32 cellular contexts compared by ENCODE assay signal in genomic region chr2:177471990-177472389, GRCh38.
"Had no signal": no experiment of that assay in that cellular context is flagged by ENCODE, and none has a peak within 500 bp of the region (broad histone marks: within the 10 kb centered on the region; RNA-seq: fewer than 3 reads in every experiment).

No MANE protein-coding gene starts in this region.

- H3K4me1 Mint-ChIP-seq: activated T-helper 17 cell treated with anti-CD3 and anti-CD28 coated beads, Interleukin-2, amount 50 U/mL, for 72 hours had no signal

- H3K4me3 ChIP-seq: coronary artery, dorsolateral prefrontal cortex had no signal

- ATAC-seq: activated CD4-positive, alpha-beta T cell treated with anti-CD3 and anti-CD28 coated beads for 36 hours; activated CD8-positive, alpha-beta memory T cell treated with anti-CD3 and anti-CD28 coated beads, Interleukin-2, amount 10 ng/mL, durations not matched to agents 7 days and 5 days; activated CD8-positive, alpha-beta T cell treated with anti-CD3 and anti-CD28 coated beads, Interleukin-2, amount 10 ng/mL, durations not matched to agents 7 days and 5 days; activated T-helper 17 cell treated with anti-CD3 and anti-CD28 coated beads, Interleukin-2, amount 50 U/mL, for 72 hours; esophagus mucosa had no signal

- H3K27ac Mint-ChIP-seq: activated CD4-positive, alpha-beta memory T cell treated with anti-CD3 and anti-CD28 coated beads for 36 hours; activated CD4-positive, alpha-beta T cell treated with anti-CD3 and anti-CD28 coated beads for 36 hours; activated CD4-positive, alpha-beta T cell treated with anti-CD3 and anti-CD28 coated beads, Interleukin-2, amount 10 ng/mL, durations not matched to agents 24 days and 14 days; activated CD8-positive, alpha-beta memory T cell treated with anti-CD3 and anti-CD28 coated beads, Interleukin-2, amount 10 ng/mL, durations not matched to agents 7 days and 5 days; activated CD8-positive, alpha-beta T cell treated with anti-CD3 and anti-CD28 coated beads, Interleukin-2, amount 10 ng/mL, durations not matched to agents 7 days and 5 days; activated naive CD8-positive, alpha-beta T cell; activated T-cell treated with anti-CD3 and anti-CD28 coated beads, Interleukin-2, amount 50 U/mL, for 24 hours; activated T-helper 17 cell treated with anti-CD3 and anti-CD28 coated beads, Interleukin-2, amount 50 U/mL, for 72 hours; dendritic cell treated with granulocyte-macrophage colony-stimulating factor and Interleukin-4, amounts not matched to agents 40 ng/mL and 50 ng/mL, for 4 days; T-helper 2 cell treated with Interferon-gamma antibody and Interleukin-4, amounts not matched to agents 5 μg/mL and 100 μg/mL, for 36 hours had no signal

- H3K27ac ChIP-seq: brain microvascular endothelial cell, coronary artery, dorsolateral prefrontal cortex had no signal

- DNase-seq: activated CD4-positive, alpha-beta memory T cell treated with anti-CD3 and anti-CD28 coated beads for 36 hours; activated CD4-positive, alpha-beta T cell treated with anti-CD3 and anti-CD28 coated beads for 36 hours; activated CD4-positive, alpha-beta T cell treated with anti-CD3 and anti-CD28 coated beads, Interleukin-2, amount 10 ng/mL, durations not matched to agents 24 days and 14 days; activated CD4-positive, CD25-positive, alpha-beta regulatory T cell; activated CD4-positive, CD25-positive, alpha-beta regulatory T cell treated with anti-CD3 and anti-CD28 coated beads, Interleukin-2, amount 50 U/mL, for 72 hours; activated CD8-positive, alpha-beta memory T cell treated with anti-CD3 and anti-CD28 coated beads, Interleukin-2, amount 10 ng/mL, durations not matched to agents 7 days and 5 days; activated CD8-positive, alpha-beta memory T cell treated with anti-CD3 and anti-CD28 coated beads, Interleukin-2, amount 50 U/mL, for 4 hours; activated CD8-positive, alpha-beta T cell treated with anti-CD3 and anti-CD28 coated beads, Interleukin-2, amount 10 ng/mL, durations not matched to agents 7 days and 5 days; activated effector memory CD4-positive, alpha-beta T cell treated with Interleukin-2 at 50 U/mL for 16 hours; activated gamma-delta T cell treated with Interleukin-2 at 50 U/mL for 16 hours; activated naive CD4-positive, alpha-beta T cell treated with anti-CD3 and anti-CD28 coated beads, Interleukin-2, amount 50 U/mL, for 16 hours; activated naive CD4-positive, alpha-beta T cell treated with Interleukin-2 at 50 U/mL for 16 hours; activated T-cell treated with anti-CD3 and anti-CD28 coated beads, Interleukin-2, amount 50 U/mL, for 24 hours; amniotic stem cell; anterior cingulate cortex; brain microvascular endothelial cell; dorsolateral prefrontal cortex; effector memory CD4-positive, alpha-beta T cell; endodermal cell; foreskin fibroblast; head of caudate nucleus; hypothalamus; T1000 had no signal

- H3K27me3 Mint-ChIP-seq: activated CD4-positive, alpha-beta memory T cell treated with anti-CD3 and anti-CD28 coated beads for 36 hours; activated CD4-positive, alpha-beta T cell treated with anti-CD3 and anti-CD28 coated beads for 36 hours; activated CD4-positive, alpha-beta T cell treated with anti-CD3 and anti-CD28 coated beads, Interleukin-2, amount 10 ng/mL, durations not matched to agents 24 days and 14 days; activated CD8-positive, alpha-beta memory T cell treated with anti-CD3 and anti-CD28 coated beads, Interleukin-2, amount 10 ng/mL, durations not matched to agents 7 days and 5 days; activated naive CD8-positive, alpha-beta T cell; activated T-cell treated with anti-CD3 and anti-CD28 coated beads, Interleukin-2, amount 50 U/mL, for 24 hours; activated T-helper 17 cell treated with anti-CD3 and anti-CD28 coated beads, Interleukin-2, amount 50 U/mL, for 72 hours; central memory CD8-positive, alpha-beta T cell; dendritic cell treated with granulocyte-macrophage colony-stimulating factor and Interleukin-4, amounts not matched to agents 40 ng/mL and 50 ng/mL, for 4 days had no signal

- H3K36me3 ChIP-seq: brain microvascular endothelial cell had no signal

- H3K27me3 ChIP-seq: brain microvascular endothelial cell, dorsolateral prefrontal cortex had no signal

- FAIRE-seq: astrocyte, bronchial epithelial cell had no signal

- H3K4me3 Mint-ChIP-seq: activated CD4-positive, alpha-beta memory T cell treated with anti-CD3 and anti-CD28 coated beads for 36 hours; activated CD4-positive, alpha-beta T cell treated with anti-CD3 and anti-CD28 coated beads for 36 hours; activated CD4-positive, alpha-beta T cell treated with anti-CD3 and anti-CD28 coated beads, Interleukin-2, amount 10 ng/mL, durations not matched to agents 24 days and 14 days; activated CD8-positive, alpha-beta memory T cell treated with anti-CD3 and anti-CD28 coated beads, Interleukin-2, amount 10 ng/mL, durations not matched to agents 7 days and 5 days; activated CD8-positive, alpha-beta T cell treated with anti-CD3 and anti-CD28 coated beads, Interleukin-2, amount 10 ng/mL, durations not matched to agents 7 days and 5 days; activated naive CD8-positive, alpha-beta T cell; activated T-cell treated with anti-CD3 and anti-CD28 coated beads, Interleukin-2, amount 50 U/mL, for 24 hours; activated T-helper 17 cell treated with anti-CD3 and anti-CD28 coated beads, Interleukin-2, amount 50 U/mL, for 72 hours; central memory CD8-positive, alpha-beta T cell; dendritic cell treated with granulocyte-macrophage colony-stimulating factor and Interleukin-4, amounts not matched to agents 40 ng/mL and 50 ng/mL, for 4 days; endodermal cell; T-helper 2 cell treated with Interferon-gamma antibody and Interleukin-4, amounts not matched to agents 5 μg/mL and 100 μg/mL, for 36 hours had no signal
